5 cellular contexts compared by ENCODE assay signal in the genomic region with DNA sequence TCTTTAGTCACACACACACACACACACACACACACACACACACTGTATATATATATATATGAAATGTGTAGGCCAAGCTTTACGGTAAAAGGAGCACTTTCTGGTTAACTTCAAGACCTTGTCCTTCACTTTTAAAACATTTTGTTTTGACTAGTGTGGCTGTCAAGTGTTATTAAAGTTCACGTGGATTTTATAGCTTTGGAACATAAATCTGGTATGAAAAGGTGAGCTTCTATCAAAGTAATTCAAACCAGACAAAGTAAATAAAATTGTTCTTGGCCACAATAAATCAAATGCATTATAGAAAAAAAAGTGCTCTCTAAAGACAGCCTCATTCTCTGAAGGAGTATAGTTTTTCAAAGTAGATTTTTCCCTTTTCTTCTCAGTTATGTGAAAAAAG.
"Had no signal": no experiment of that assay in that cellular context is flagged by ENCODE, and none has a peak within 500 bp of the region (broad histone marks: within the 10 kb centered on the region; RNA-seq: fewer than 3 reads in every experiment).

No MANE protein-coding gene starts in this region.

- H3K4me3 ChIP-seq: GM23338, K562 had no signal

- ATAC-seq: GM23338, K562 had no signal

- DNase-seq: H9, HCEC 1CT, IMR-90 had no signal
